In the genomic region with DNA sequence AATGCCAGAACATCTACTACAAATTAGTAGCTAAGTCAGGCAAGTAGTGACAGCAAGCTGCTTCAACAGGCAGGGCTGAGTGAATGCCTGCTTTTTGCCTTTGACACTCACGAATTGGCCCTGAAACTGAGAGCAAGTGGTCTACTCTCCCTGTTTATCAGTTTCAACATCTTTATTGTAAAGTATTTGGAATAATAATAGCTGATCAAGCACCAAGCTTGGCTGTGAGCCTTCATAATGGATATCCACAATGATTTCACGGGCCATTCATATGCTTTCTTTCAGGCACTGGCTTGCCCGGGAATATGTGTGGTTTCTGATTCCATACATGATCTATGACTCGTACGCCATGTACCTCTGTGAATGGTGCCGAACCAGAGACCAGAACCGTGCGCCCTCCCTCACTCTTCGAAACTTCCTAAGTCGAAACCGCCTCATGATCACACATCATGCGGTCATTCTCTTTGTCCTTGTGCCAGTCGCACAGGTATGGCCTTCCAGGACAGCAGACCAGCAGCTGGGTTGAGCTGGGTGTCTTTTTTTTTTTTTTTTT, we compare ENCODE assay signal across 25 cellular contexts.
"Had no signal": no experiment of that assay in that cellular context is flagged by ENCODE, and none has a peak within 500 bp of the region (broad histone marks: within the 10 kb centered on the region; RNA-seq: fewer than 3 reads in every experiment).

No MANE protein-coding gene starts in this region.

- H3K4me3 ChIP-seq: MG63, SK-N-MC had no signal

- H3K27ac Mint-ChIP-seq: activated B cell treated with CpG ODN at 0.5 μM for 24 hours; activated CD4-positive, alpha-beta memory T cell treated with anti-CD3 and anti-CD28 coated beads, Interleukin-2, amount 10 ng/mL, durations not matched to agents 7 days and 5 days; activated CD4-positive, alpha-beta T cell treated with anti-CD3 and anti-CD28 coated beads, Interleukin-2, amount 10 ng/mL, durations not matched to agents 7 days and 5 days; activated naive CD4-positive, alpha-beta T cell treated with anti-CD3 and anti-CD28 coated beads, Interleukin-2, amount 10 ng/mL, durations not matched to agents 7 days and 5 days; activated naive CD8-positive, alpha-beta T cell treated with anti-CD3 and anti-CD28 coated beads for 36 hours; activated T-helper 17 cell treated with anti-CD3 and anti-CD28 coated beads, Interleukin-2, amount 50 U/mL, for 72 hours; T-cell had no signal

- DNase-seq: activated B cell treated with CpG ODN at 0.5 μM for 24 hours; activated CD4-positive, alpha-beta memory T cell treated with anti-CD3 and anti-CD28 coated beads, Interleukin-2, amount 10 ng/mL, durations not matched to agents 7 days and 5 days; activated CD4-positive, alpha-beta T cell treated with anti-CD3 and anti-CD28 coated beads, Interleukin-2, amount 10 ng/mL, durations not matched to agents 7 days and 5 days; activated gamma-delta T cell; activated naive CD4-positive, alpha-beta T cell treated with anti-CD3 and anti-CD28 coated beads, Interleukin-2, amount 10 ng/mL, durations not matched to agents 7 days and 5 days; activated naive CD8-positive, alpha-beta T cell treated with anti-CD3 and anti-CD28 coated beads for 36 hours; activated T-cell treated with anti-CD3 and anti-CD28 coated beads for 4 hours; activated T-cell treated with anti-CD3 and anti-CD28 coated beads, Interleukin-2, amount 50 U/mL, for 48 hours; anterior cingulate cortex; central memory CD4-positive, alpha-beta T cell; MG63; MV-4-11; NCI-H1092 treated with DMSO at 0.1 percent for 48 hours; NCI-H1436; NCI-H187; NCI-H2081; NCI-H510A treated with DMSO at 0.1 percent for 48 hours; NCI-H69; NK-92 treated with Interleukin-12 subunit alpha and Interleukin-12 subunit beta, amount 100 ng/mL, for 24 hours; T-cell; T-helper 2 cell; T1000 had no signal

- H3K4me3 Mint-ChIP-seq: activated B cell treated with CpG ODN at 0.5 μM for 24 hours; activated CD4-positive, alpha-beta memory T cell treated with anti-CD3 and anti-CD28 coated beads, Interleukin-2, amount 10 ng/mL, durations not matched to agents 7 days and 5 days; activated CD4-positive, alpha-beta T cell treated with anti-CD3 and anti-CD28 coated beads, Interleukin-2, amount 10 ng/mL, durations not matched to agents 7 days and 5 days; activated naive CD4-positive, alpha-beta T cell treated with anti-CD3 and anti-CD28 coated beads, Interleukin-2, amount 10 ng/mL, durations not matched to agents 7 days and 5 days; activated naive CD8-positive, alpha-beta T cell treated with anti-CD3 and anti-CD28 coated beads for 36 hours; activated T-helper 17 cell treated with anti-CD3 and anti-CD28 coated beads, Interleukin-2, amount 50 U/mL, for 72 hours; T-cell had no signal

- H3K27me3 ChIP-seq: MG63 had no signal

- H3K27ac ChIP-seq: KMS-11, SK-N-MC had no signal

- H3K9ac ChIP-seq: KMS-11 had no signal

- H3K9me3 Mint-ChIP-seq: activated B cell treated with CpG ODN at 0.5 μM for 24 hours; activated CD4-positive, alpha-beta memory T cell treated with anti-CD3 and anti-CD28 coated beads, Interleukin-2, amount 10 ng/mL, durations not matched to agents 7 days and 5 days; activated CD4-positive, alpha-beta T cell treated with anti-CD3 and anti-CD28 coated beads, Interleukin-2, amount 10 ng/mL, durations not matched to agents 7 days and 5 days; activated naive CD4-positive, alpha-beta T cell treated with anti-CD3 and anti-CD28 coated beads, Interleukin-2, amount 10 ng/mL, durations not matched to agents 7 days and 5 days; activated naive CD8-positive, alpha-beta T cell treated with anti-CD3 and anti-CD28 coated beads for 36 hours; activated T-helper 17 cell treated with anti-CD3 and anti-CD28 coated beads, Interleukin-2, amount 50 U/mL, for 72 hours; T-cell had no signal

- H3K9me3 ChIP-seq: MG63 had no signal

- ATAC-seq: activated T-helper 17 cell treated with anti-CD3 and anti-CD28 coated beads, Interleukin-2, amount 50 U/mL, for 72 hours; T-cell had no signal

- H3K4me2 ChIP-seq: KMS-11 had no signal

- H3K27me3 Mint-ChIP-seq: activated B cell treated with CpG ODN at 0.5 μM for 24 hours; activated CD4-positive, alpha-beta T cell treated with anti-CD3 and anti-CD28 coated beads, Interleukin-2, amount 10 ng/mL, durations not matched to agents 7 days and 5 days; activated naive CD8-positive, alpha-beta T cell treated with anti-CD3 and anti-CD28 coated beads for 36 hours; activated T-helper 17 cell treated with anti-CD3 and anti-CD28 coated beads, Interleukin-2, amount 50 U/mL, for 72 hours; T-cell had no signal
